1 cellular context compared by ENCODE assay signal in the genomic region with DNA sequence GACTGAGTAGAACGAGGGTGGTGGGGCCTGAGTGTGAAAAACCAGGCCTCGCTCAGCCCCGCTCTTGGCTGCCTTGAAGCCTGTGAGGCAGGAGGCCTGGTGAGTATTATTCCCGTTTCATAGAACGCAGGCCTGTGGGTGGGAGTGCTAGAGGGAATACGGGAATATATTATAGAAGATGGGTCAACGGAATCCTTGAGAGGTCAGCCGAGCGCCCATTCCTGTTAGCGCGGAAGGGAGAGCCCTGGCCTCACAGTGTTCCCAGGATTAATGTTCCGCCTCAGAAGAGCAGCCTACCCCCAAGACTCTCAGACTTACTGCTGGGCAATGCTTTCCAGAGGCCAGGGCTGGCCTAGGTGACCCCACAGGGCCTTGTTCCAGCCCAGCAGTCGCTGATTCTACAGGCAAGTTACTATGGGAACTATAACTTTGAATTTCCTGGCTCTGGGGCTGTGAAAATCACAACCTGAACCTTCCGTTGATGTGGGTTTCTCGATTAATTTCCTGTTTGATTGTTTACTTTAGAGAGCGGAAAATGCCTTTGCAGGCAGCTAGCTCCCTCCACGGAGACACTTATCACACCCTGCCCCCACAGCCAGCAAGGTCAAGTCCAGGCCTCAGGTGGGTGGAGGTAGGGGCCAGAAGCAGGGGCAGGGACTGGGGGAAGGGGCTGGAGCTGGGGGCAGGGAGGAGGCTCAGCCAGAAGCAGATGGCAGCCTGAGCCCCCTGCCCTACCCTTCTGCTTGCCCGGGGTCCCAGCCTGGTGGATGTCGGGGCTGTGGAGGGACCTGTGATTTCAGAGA.
TF ChIP-seq lines count a peak whose summit lies in the region.

No MANE protein-coding gene starts in this region.

TF ChIP-seq in GM23338, 12 proteins besides CTCF, POLR2A, EP300 and RAD21 (continued from another document):
- TF ChIP-seq, protein P1, sequence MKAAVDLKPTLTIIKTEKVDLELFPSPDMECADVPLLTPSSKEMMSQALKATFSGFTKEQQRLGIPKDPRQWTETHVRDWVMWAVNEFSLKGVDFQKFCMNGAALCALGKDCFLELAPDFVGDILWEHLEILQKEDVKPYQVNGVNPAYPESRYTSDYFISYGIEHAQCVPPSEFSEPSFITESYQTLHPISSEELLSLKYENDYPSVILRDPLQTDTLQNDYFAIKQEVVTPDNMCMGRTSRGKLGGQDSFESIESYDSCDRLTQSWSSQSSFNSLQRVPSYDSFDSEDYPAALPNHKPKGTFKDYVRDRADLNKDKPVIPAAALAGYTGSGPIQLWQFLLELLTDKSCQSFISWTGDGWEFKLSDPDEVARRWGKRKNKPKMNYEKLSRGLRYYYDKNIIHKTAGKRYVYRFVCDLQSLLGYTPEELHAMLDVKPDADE (IDR thresholded peaks at IDR 0.05), result no peak
